25 cellular contexts compared by ENCODE assay signal in genomic region chr15:66560856-66561525, GRCh38. TPM values are rescaled to one million over a fixed set of nuclear protein-coding genes. Genes with fewer than 3 reads are reported as not detected.
"Had no signal": no experiment of that assay in that cellular context is flagged by ENCODE, and none has a peak within 500 bp of the region (broad histone marks: within the 10 kb centered on the region; RNA-seq: fewer than 3 reads in every experiment).

No MANE protein-coding gene starts in this region.

- ATAC-seq: activated naive CD4-positive, alpha-beta T cell treated with anti-CD3 and anti-CD28 coated beads, Interleukin-2, amount 50 U/mL, for 72 hours; activated naive CD8-positive, alpha-beta T cell treated with anti-CD3 and anti-CD28 coated beads, Interleukin-2, amount 50 U/mL, for 24 hours; activated T-cell treated with anti-CD3 and anti-CD28 coated beads, Interleukin-2, amount 50 U/mL, for 4 hours; body of pancreas; PC-3; T-helper 17 cell had no signal

- DNase-seq: activated CD4-positive, alpha-beta memory T cell treated with anti-CD3 and anti-CD28 coated beads for 36 hours; activated CD4-positive, alpha-beta T cell treated with anti-CD3 and anti-CD28 coated beads, Interleukin-2, amount 10 ng/mL, durations not matched to agents 7 days and 5 days; activated CD4-positive, CD25-positive, alpha-beta regulatory T cell; activated CD8-positive, alpha-beta memory T cell treated with anti-CD3 and anti-CD28 coated beads for 24 hours; activated effector memory CD4-positive, alpha-beta T cell treated with anti-CD3 and anti-CD28 coated beads, Interleukin-2, amount 50 U/mL, for 16 hours; activated naive CD4-positive, alpha-beta T cell treated with Interleukin-2 at 50 U/mL for 16 hours; activated naive CD8-positive, alpha-beta T cell treated with anti-CD3 and anti-CD28 coated beads, Interleukin-2, amount 50 U/mL, for 24 hours; activated T-cell treated with anti-CD3 and anti-CD28 coated beads, Interleukin-2, amount 50 U/mL, for 4 hours; amniotic stem cell; body of pancreas; central memory CD4-positive, alpha-beta T cell; MM.1S; NCI-H1105; NCI-H1436; NCI-H187 treated with DMSO at 0.1 percent for 48 hours; NCI-H2081 treated with DMSO at 0.1 percent for 48 hours; NCI-H446 treated with DMSO at 0.1 percent for 48 hours; NCI-H524 treated with DMSO at 0.1 percent for 48 hours; NCI-H774; PC-3; SIG-M5; T-helper 17 cell; T-helper 9 cell had no signal

- H3K4me3 ChIP-seq: ascending aorta, body of pancreas had no signal

- H3K4me1 ChIP-seq: ascending aorta, body of pancreas had no signal

- H3K36me3 ChIP-seq: ascending aorta had no signal

- H3K27ac ChIP-seq: ascending aorta, body of pancreas had no signal

- H3K9me3 ChIP-seq: body of pancreas had no signal

- H3K27me3 ChIP-seq: ascending aorta, body of pancreas had no signal

RNA-seq across cellular contexts. Expression of gene LCTL, which starts 4.8 kb away (rescaled TPM):
- total RNA-seq: activated CD4-positive, alpha-beta memory T cell treated with anti-CD3 and anti-CD28 coated beads for 36 hours; activated CD4-positive, alpha-beta T cell treated with anti-CD3 and anti-CD28 coated beads, Interleukin-2, amount 10 ng/mL, durations not matched to agents 7 days and 5 days; activated naive CD4-positive, alpha-beta T cell treated with anti-CD3 and anti-CD28 coated beads, Interleukin-2, amount 50 U/mL, for 72 hours; activated T-cell treated with anti-CD3 and anti-CD28 coated beads, Interleukin-2, amount 50 U/mL, for 4 hours; ascending aorta; body of pancreas; PC-3; T-helper 17 cell had no signal
